13 cellular contexts compared by ENCODE assay signal in genomic region chr14:104969741-104970230, GRCh38. TPM values are rescaled to one million over a fixed set of nuclear protein-coding genes. Genes with fewer than 3 reads are reported as not detected.
DNase-seq lines count a peak whose midpoint lies in the region; ATAC-seq and TF ChIP-seq lines count a peak whose summit lies in the region.
"Had no signal": no experiment of that assay in that cellular context is flagged by ENCODE, and none has a peak within 500 bp of the region (broad histone marks: within the 10 kb centered on the region; RNA-seq: fewer than 3 reads in every experiment).

No MANE protein-coding gene starts in this region.

- no peak for ATAC-seq in heart right ventricle
- no peak for ATAC-seq in GM21390 (IDR thresholded peaks at IDR 0.05; ENCODE audit: unreplicated experiment)
- ATAC-seq: activated CD8-positive, alpha-beta memory T cell treated with anti-CD3 and anti-CD28 coated beads, Interleukin-2, amount 10 ng/mL, durations not matched to agents 7 days and 5 days had no signal

- no peaks in the 10 kb centered on the region for H4K20me1 ChIP-seq in GM23248 (ENCODE audit: insufficient read depth)

- no peaks in the 10 kb centered on the region for H3K9me2 ChIP-seq in GM23248 (ENCODE audit: insufficient read depth)

- H3K27me3 ChIP-seq in GM23248 (replicated peaks; ENCODE audit: insufficient read depth) (no peaks in the 10 kb centered on the region), heart right ventricle (peaks cover 0 to 29% (median 0%) of the 10 kb centered on the region in 7 donors), skeletal muscle satellite cell (ENCODE audit: control insufficient read depth, insufficient read depth, low read length) (no peaks in the 10 kb centered on the region), MG63 (no peaks in the 10 kb centered on the region)

- H3K4me3 ChIP-seq in GM23248, result peak overlapping the region; percentile 78
- peak overlapping the region; percentile 46 for H3K4me3 ChIP-seq in astrocyte of the spinal cord (ENCODE audit: low read depth, low read length)
- H3K4me3 ChIP-seq in heart right ventricle, result peak overlapping the region in 3 of 10 donors; percentile 14 to 35 (median 24)
- H3K4me3 ChIP-seq in skeletal muscle satellite cell (ENCODE audit: low read length), result peak overlapping the region; percentile 84
- H3K4me3 ChIP-seq in MG63, result no peak overlapping the region

- H3K36me3 ChIP-seq in GM23248 (ENCODE audit: low read depth), result no peaks in the 10 kb centered on the region
- no peaks in the 10 kb centered on the region for H3K36me3 ChIP-seq in heart right ventricle
- no peaks in the 10 kb centered on the region for H3K36me3 ChIP-seq in skeletal muscle satellite cell (ENCODE audit: insufficient read depth, low read length)
- H3K36me3 ChIP-seq in MG63, result no peaks in the 10 kb centered on the region

- H3K79me2 ChIP-seq in GM23248 (ENCODE audit: insufficient read depth), result peaks cover 26% of the 10 kb centered on the region

- H3K27ac ChIP-seq in GM23248 (peak overlapping the region; percentile 94), heart right ventricle (peak overlapping the region in 6 of 10 donors; percentile 13 to 78 (median 63))
- H3K27ac ChIP-seq: HL-60 had no signal

- intact Hi-C loops in heart right ventricle (cut with DNase I), result loop anchor here in 3 of 10 donors (5.0 to 10.0 kb wide), 4 partner anchors 37 to 385 kb away; no protein-coding TSS in a partner anchor

- TF ChIP-seq CTCF in astrocyte of the spinal cord (IDR thresholded peaks at IDR 0.05; ENCODE audit: low read depth, low read length) (no peak), heart right ventricle (IDR thresholded peaks at IDR 0.05) (no peak)

- no peak for DNase-seq in GM23248
- no peak for DNase-seq in astrocyte of the spinal cord (ENCODE audit: low read depth, low spot score)
- DNase-seq in heart right ventricle, result peak in 1 of 2 donors; percentile 10
- no peak for DNase-seq in stimulated activated naive CD4-positive, alpha-beta T cell treated with Interleukin-2 at 50 U/mL for 16 hours (lab: John Stamatoyannopoulos, UW)
- DNase-seq in MG63, result no peak
- no peak for DNase-seq in activated CD4-positive, CD25-positive, alpha-beta regulatory T cell (lab: John Stamatoyannopoulos, UW)
- DNase-seq: activated CD8-positive, alpha-beta memory T cell treated with anti-CD3 and anti-CD28 coated beads, Interleukin-2, amount 10 ng/mL, durations not matched to agents 7 days and 5 days; effector CD4-positive, alpha-beta T cell; NCI-H345; stimulated activated CD8-positive, alpha-beta memory T cell treated with anti-CD3 and anti-CD28 coated beads, Interleukin-4, amount 100 ng/mL, for 48 hours had no signal

- H3K4me2 ChIP-seq in GM23248 (ENCODE audit: unreplicated experiment), result peak overlapping the region; percentile 83
- H3K4me2 ChIP-seq in skeletal muscle satellite cell (ENCODE audit: low read length), result peak overlapping the region; percentile 93

- H3K9me3 ChIP-seq in GM23248 (ENCODE audit: low read depth), result no peaks in the 10 kb centered on the region
- H3K9me3 ChIP-seq in heart right ventricle, result no peaks in the 10 kb centered on the region
- no peaks in the 10 kb centered on the region for H3K9me3 ChIP-seq in skeletal muscle satellite cell (replicated peaks; ENCODE audit: low read length)
- no peaks in the 10 kb centered on the region for H3K9me3 ChIP-seq in MG63

- peaks cover 56% of the 10 kb centered on the region for H3K4me1 ChIP-seq in GM23248 (ENCODE audit: insufficient read depth)
- peaks cover 25 to 83% (median 53%) of the 10 kb centered on the region in 9 donors for H3K4me1 ChIP-seq in heart right ventricle
- H3K4me1 ChIP-seq in skeletal muscle satellite cell (ENCODE audit: control insufficient read depth, insufficient read depth, low read length), result peaks cover 78% of the 10 kb centered on the region

- H3F3A ChIP-seq in GM23248 (ENCODE audit: insufficient read depth), result peaks cover 7% of the 10 kb centered on the region

- H2AFZ ChIP-seq in GM23248, result peak overlapping the region; percentile 71; the same call in 1 of the 2 replicates

- in situ Hi-C loops in GM23248 (cut with MboI) (no loop called here), astrocyte of the spinal cord (cut with HindIII; ENCODE audit: low sequenced_read_pairs) (no loop called here)

- H3K9ac ChIP-seq in GM23248 (peak overlapping the region; percentile 80), skeletal muscle satellite cell (ENCODE audit: low read depth, low read length) (peak overlapping the region; percentile 84)

- WGBS in GM23248 (ENCODE audit: low coverage in 1 of 2, low lambda C conversion rate in 2 of 2, missing lambda C conversion rate in 2 of 2), 2 experiments, result 20 to 51% methylated on average over 9 to 10 of the region's 10 CpGs
- 94 to 97% methylated on average over 10 of the region's 10 CpGs for WGBS in heart right ventricle, 2 donors

RNA-seq across cellular contexts. Expression of gene AHNAK2, which starts 8.4 kb away (rescaled TPM):
- 58.0 and 64.9 TPM in 2 replicates for total RNA-seq in GM23248 (2014; rRNA removed; shearing (Covaris generic))
- polyA plus RNA-seq in GM23248 (2016; fragmentation: Nextera tagmentation; extraction: Ambion mirVana) (38.3 and 38.9 TPM in 2 replicates), heart right ventricle (1 to 10 TPM; 3.5 to 4.0 TPM)
- total RNA-seq in heart right ventricle, result 10 to 100 TPM in 1 of 10 donors, 1 to 10 TPM in 9; 1.1 to 29.5 (median 2.6) TPM
- total RNA-seq in skeletal muscle satellite cell (2012; rRNA removed), result 109 and 127 TPM in 2 replicates
- total RNA-seq in MG63 (2014; rRNA removed; shearing (Covaris generic); ENCODE audit: low replicate concordance), result 26.9 and 31.3 TPM in 2 replicates
- total RNA-seq: activated CD8-positive, alpha-beta memory T cell treated with anti-CD3 and anti-CD28 coated beads, Interleukin-2, amount 10 ng/mL, durations not matched to agents 7 days and 5 days had no signal

RNA-seq across cellular contexts. Expression of gene CLBA1, which starts 15.8 kb away (rescaled TPM):
- 10.4 and 13.5 TPM in 2 replicates for total RNA-seq in GM23248 (2014; rRNA removed; shearing (Covaris generic))
- polyA plus RNA-seq in GM23248 (2016; fragmentation: Nextera tagmentation; extraction: Ambion mirVana) (7.7 and 11.5 TPM in 2 replicates), heart right ventricle (1 to 10 TPM; 2.9 to 3.5 TPM)
- 1 to 10 TPM; 1.2 to 3.1 (median 2.4) TPM for total RNA-seq in heart right ventricle
- total RNA-seq in skeletal muscle satellite cell (2012; rRNA removed), result 9.2 and 10.4 TPM in 2 replicates
- total RNA-seq in MG63 (2014; rRNA removed; shearing (Covaris generic); ENCODE audit: low replicate concordance), result 7.2 and 10.8 TPM in 2 replicates

RNA-seq across cellular contexts. Expression of gene PLD4, which starts 45.1 kb away (rescaled TPM):
- total RNA-seq in GM23248 (2014; rRNA removed; shearing (Covaris generic)), result not detected in 2 replicates
- polyA plus RNA-seq in GM23248 (2016; fragmentation: Nextera tagmentation; extraction: Ambion mirVana), result not detected in 2 replicates
- under 1 TPM in 9 of 10 donors, not detected in 1; 0.23 to 0.91 (median 0.50) TPM for total RNA-seq in heart right ventricle
- under 1 TPM; 0.07 to 0.13 TPM for polyA plus RNA-seq in heart right ventricle
- total RNA-seq in skeletal muscle satellite cell (2012; rRNA removed), result under 0.01 TPM in 1 of 2 replicates, not detected in the other
- not detected in 2 replicates for total RNA-seq in MG63 (2014; rRNA removed; shearing (Covaris generic); ENCODE audit: low replicate concordance)
- total RNA-seq: activated CD8-positive, alpha-beta memory T cell treated with anti-CD3 and anti-CD28 coated beads, Interleukin-2, amount 10 ng/mL, durations not matched to agents 7 days and 5 days had no signal

RNA-seq across cellular contexts. Expression of gene CDCA4, which starts 51.1 kb away (rescaled TPM):
- total RNA-seq in GM23248 (2014; rRNA removed; shearing (Covaris generic)), result 25.5 and 27.5 TPM in 2 replicates
- 24.0 and 26.8 TPM in 2 replicates for polyA plus RNA-seq in GM23248 (2016; fragmentation: Nextera tagmentation; extraction: Ambion mirVana)
- 1 to 10 TPM; 1.5 to 6.4 (median 2.0) TPM for total RNA-seq in heart right ventricle
- 1 to 10 TPM; 2.7 to 3.2 TPM for polyA plus RNA-seq in heart right ventricle
- total RNA-seq in skeletal muscle satellite cell (2012; rRNA removed), result 31.5 and 33.2 TPM in 2 replicates
- 30.3 and 49.7 TPM in 2 replicates for total RNA-seq in MG63 (2014; rRNA removed; shearing (Covaris generic); ENCODE audit: low replicate concordance)
